In the genomic region with DNA sequence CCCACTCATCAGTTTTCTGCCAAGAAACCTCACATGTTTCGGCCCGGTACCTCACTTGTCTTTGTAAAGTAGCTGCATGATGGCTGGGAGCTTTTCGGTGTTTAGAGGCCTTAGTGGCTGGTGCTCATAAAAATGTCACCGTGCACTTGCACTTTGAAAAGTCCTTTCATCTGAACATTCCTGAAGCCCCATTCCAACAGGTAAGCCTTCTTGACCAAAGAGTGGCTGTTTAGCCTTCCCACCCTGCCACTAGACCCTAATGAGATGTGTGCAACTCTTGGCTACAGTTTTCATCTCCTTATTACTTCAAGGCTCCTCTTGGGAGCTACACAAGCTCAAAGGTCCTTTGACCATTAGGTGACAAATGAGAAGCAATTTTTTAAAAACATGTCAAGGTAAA, we compare ENCODE assay signal across 22 cellular contexts.
"Had no signal": no experiment of that assay in that cellular context is flagged by ENCODE, and none has a peak within 500 bp of the region (broad histone marks: within the 10 kb centered on the region; RNA-seq: fewer than 3 reads in every experiment).

No MANE protein-coding gene starts in this region.

- ATAC-seq: effector memory CD8-positive, alpha-beta T cell; gastroesophageal sphincter; left cardiac atrium; left ventricle myocardium superior had no signal

- DNase-seq: effector memory CD8-positive, alpha-beta T cell; esophagus squamous epithelium; glutamatergic neuron; immature natural killer cell; kidney; left cardiac atrium; left ventricle myocardium superior; mesenchymal stem cell; naive B cell; sigmoid colon; stimulated activated CD4-positive, alpha-beta T cell treated with anti-CD3 and anti-CD28 coated beads, Interleukin-12 subunit alpha, Interleukin-12 subunit beta, amount 100 ng/mL, for 4 hours; stimulated activated naive CD4-positive, alpha-beta T cell; stomach; substantia nigra; uterus had no signal

- H3K27ac Mint-ChIP-seq: dendritic cell treated with granulocyte-macrophage colony-stimulating factor and Interleukin-4, amounts not matched to agents 40 ng/mL and 50 ng/mL, for 4 days; effector memory CD8-positive, alpha-beta T cell; immature natural killer cell had no signal

- H3K9me3 Mint-ChIP-seq: dendritic cell treated with granulocyte-macrophage colony-stimulating factor and Interleukin-4, amounts not matched to agents 40 ng/mL and 50 ng/mL, for 4 days; effector memory CD8-positive, alpha-beta T cell; immature natural killer cell had no signal

- H3K9me3 ChIP-seq: esophagus squamous epithelium, gastroesophageal sphincter, neutrophil, sigmoid colon, stomach, upper lobe of left lung, uterus had no signal

- FAIRE-seq: colon, kidney had no signal

- H3K4me3 Mint-ChIP-seq: dendritic cell treated with granulocyte-macrophage colony-stimulating factor and Interleukin-4, amounts not matched to agents 40 ng/mL and 50 ng/mL, for 4 days; effector memory CD8-positive, alpha-beta T cell; immature natural killer cell; naive B cell had no signal

- H3K4me1 ChIP-seq: gastroesophageal sphincter, stomach, upper lobe of left lung, uterus had no signal

- H3K4me3 ChIP-seq: esophagus squamous epithelium, gastroesophageal sphincter, lung, sigmoid colon, skin epidermis, stomach, upper lobe of left lung, uterus had no signal

- H3K27me3 ChIP-seq: upper lobe of left lung, uterus had no signal

- H3K36me3 Mint-ChIP-seq: immature natural killer cell, naive B cell had no signal

- H3K27ac ChIP-seq: gastroesophageal sphincter, neutrophil, sigmoid colon, skin epidermis, stomach, upper lobe of left lung, uterus had no signal

- H3K36me3 ChIP-seq: esophagus squamous epithelium, gastroesophageal sphincter, neutrophil, sigmoid colon, stomach, upper lobe of left lung, uterus had no signal
